Comparison of ENCODE assay signal across 20 cellular contexts in the genomic region with DNA sequence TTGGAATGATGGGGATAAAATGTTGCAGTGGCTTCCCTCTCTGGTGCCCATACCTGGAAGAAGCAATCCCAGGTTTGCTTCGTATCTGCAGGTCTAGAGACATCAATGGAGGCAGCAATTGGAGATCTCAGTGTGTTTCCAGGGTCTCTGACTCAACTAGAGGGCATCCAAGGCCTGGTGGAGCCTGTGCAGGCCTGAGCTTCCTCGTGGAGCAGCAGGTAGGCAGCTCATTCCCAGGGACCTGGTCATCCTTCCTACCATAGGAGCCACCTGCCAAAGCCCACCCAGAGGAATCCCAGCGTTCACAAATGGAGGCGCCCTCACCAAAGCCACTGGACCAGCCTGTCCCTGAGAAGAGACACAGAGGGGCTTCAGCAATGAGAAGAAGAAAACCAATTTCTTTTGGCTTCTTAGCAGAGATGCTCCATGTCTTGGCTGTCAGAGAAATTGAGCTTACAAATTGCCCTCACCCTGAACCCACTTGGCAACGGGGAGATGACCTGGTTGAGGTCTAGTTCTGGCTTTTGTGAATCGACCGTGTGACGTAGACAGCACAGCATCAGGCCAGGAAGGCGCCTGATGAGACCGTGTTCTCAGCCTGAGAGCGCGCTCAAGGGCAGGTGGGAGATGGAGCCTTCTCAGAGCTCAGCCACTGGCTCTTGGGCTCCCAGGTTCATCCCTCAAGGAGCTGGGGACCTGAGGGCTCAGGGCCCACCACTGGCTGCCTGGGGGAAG.
"Had no signal": no experiment of that assay in that cellular context is flagged by ENCODE, and none has a peak within 500 bp of the region (broad histone marks: within the 10 kb centered on the region; RNA-seq: fewer than 3 reads in every experiment).

No MANE protein-coding gene starts in this region.

- H3K27me3 Mint-ChIP-seq: activated naive CD8-positive, alpha-beta T cell treated with anti-CD3 and anti-CD28 coated beads for 36 hours; brain; stimulated activated memory B cell treated with anti-CD40 and anti-IgM and Interleukin-4, amounts not matched to agents 10 μg/mL and 1 μg/mL and 100 μg/mL, for 72 hours had no signal

- H3K9me3 Mint-ChIP-seq: activated naive CD8-positive, alpha-beta T cell treated with anti-CD3 and anti-CD28 coated beads for 36 hours; central memory CD8-positive, alpha-beta T cell; memory B cell; naive thymus-derived CD8-positive, alpha-beta T cell; stimulated activated memory B cell treated with anti-CD40 and anti-IgM and Interleukin-4, amounts not matched to agents 10 μg/mL and 1 μg/mL and 100 μg/mL, for 72 hours had no signal

- H3K36me3 Mint-ChIP-seq: activated naive CD8-positive, alpha-beta T cell treated with anti-CD3 and anti-CD28 coated beads for 36 hours; brain; memory B cell; naive thymus-derived CD8-positive, alpha-beta T cell; stimulated activated memory B cell treated with anti-CD40 and anti-IgM and Interleukin-4, amounts not matched to agents 10 μg/mL and 1 μg/mL and 100 μg/mL, for 72 hours had no signal

- FAIRE-seq: islet of Langerhans had no signal

- DNase-seq: activated CD4-positive, alpha-beta T cell treated with anti-CD3 and anti-CD28 coated beads, Interleukin-2, amount 50 U/mL, for 4 hours; activated CD4-positive, CD25-positive, alpha-beta regulatory T cell treated with anti-CD3 and anti-CD28 coated beads, Interleukin-2, amount 50 U/mL, for 72 hours; activated naive CD8-positive, alpha-beta T cell treated with anti-CD3 and anti-CD28 coated beads for 36 hours; amygdala; effector memory CD4-positive, alpha-beta T cell; left lung; naive thymus-derived CD8-positive, alpha-beta T cell; nucleus accumbens; sigmoid colon; spleen; stimulated activated CD4-positive, alpha-beta T cell treated with anti-CD3 and anti-CD28 coated beads, Interleukin-1b, Interleukin-23, amount 100 ng/mL, for 48 hours; T-helper 1 cell; tibial artery had no signal

- H3K4me1 Mint-ChIP-seq: activated naive CD8-positive, alpha-beta T cell treated with anti-CD3 and anti-CD28 coated beads for 36 hours; central memory CD8-positive, alpha-beta T cell had no signal

- H3K27ac ChIP-seq: left lung, prostate gland, sigmoid colon, spleen, tibial artery had no signal

- ATAC-seq: left lung; naive thymus-derived CD8-positive, alpha-beta T cell; SK-N-SH treated with all-trans-retinoic acid at 6 μM for 48 hours; stimulated activated memory B cell treated with anti-CD40 and anti-IgM and Interleukin-4, amounts not matched to agents 10 μg/mL and 1 μg/mL and 100 μg/mL, for 72 hours had no signal

- H3K36me3 ChIP-seq: left lung, prostate gland, sigmoid colon, spleen, tibial artery had no signal

- H3K27me3 ChIP-seq: left lung, sigmoid colon, spleen, tibial artery had no signal

- H3K27ac Mint-ChIP-seq: activated naive CD8-positive, alpha-beta T cell treated with anti-CD3 and anti-CD28 coated beads for 36 hours; memory B cell; stimulated activated memory B cell treated with anti-CD40 and anti-IgM and Interleukin-4, amounts not matched to agents 10 μg/mL and 1 μg/mL and 100 μg/mL, for 72 hours had no signal

- H3K4me1 ChIP-seq: left lung, prostate gland, sigmoid colon had no signal

- H3K4me3 ChIP-seq: left lung, prostate gland, sigmoid colon, spleen, tibial artery had no signal

- H3K9me3 ChIP-seq: left lung, prostate gland, sigmoid colon, spleen, tibial artery had no signal

- H3K4me3 Mint-ChIP-seq: activated naive CD8-positive, alpha-beta T cell treated with anti-CD3 and anti-CD28 coated beads for 36 hours; brain; central memory CD8-positive, alpha-beta T cell; memory B cell; naive thymus-derived CD8-positive, alpha-beta T cell; stimulated activated memory B cell treated with anti-CD40 and anti-IgM and Interleukin-4, amounts not matched to agents 10 μg/mL and 1 μg/mL and 100 μg/mL, for 72 hours had no signal
